In the genomic region with DNA sequence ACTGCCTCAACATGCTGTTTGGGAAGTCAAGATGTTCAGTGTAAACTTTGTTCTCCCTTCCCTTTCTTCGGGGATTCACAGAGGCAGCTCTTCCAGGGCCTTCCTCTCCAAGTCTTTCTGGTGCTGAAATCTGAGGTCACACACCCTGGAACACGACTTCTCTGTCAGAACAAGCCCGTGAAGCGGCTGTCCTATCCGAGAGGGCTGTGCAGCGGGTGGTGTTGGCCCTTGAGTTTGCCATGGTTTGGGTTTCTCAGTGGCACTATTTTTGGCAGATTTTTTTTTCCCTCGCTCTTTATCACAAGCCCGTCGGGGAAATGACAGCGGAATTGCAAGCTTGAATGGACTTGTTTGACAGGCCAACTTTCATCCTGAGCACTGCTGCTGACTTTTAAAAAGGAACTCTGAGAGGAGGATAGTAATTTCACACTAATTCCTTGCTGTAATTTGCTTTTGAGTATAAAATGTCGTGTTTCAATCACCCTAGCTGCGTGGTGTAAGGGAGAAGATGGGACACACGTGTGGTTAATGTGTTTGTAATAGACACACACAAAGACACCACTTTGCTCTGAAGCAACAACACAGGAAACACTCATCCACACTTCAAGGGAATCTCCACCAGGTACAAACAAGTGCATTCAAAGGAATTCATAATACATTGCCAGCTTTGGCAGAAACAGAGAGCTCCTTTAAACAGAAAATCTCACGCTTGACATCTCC, we compare ENCODE assay signal across 10 cellular contexts.
A peak's percentile ranks its signal among the peaks of the same experiment; 100 is the strongest.
DNase-seq lines count a peak whose midpoint lies in the region; ATAC-seq, FAIRE-seq and TF ChIP-seq lines count a peak whose summit lies in the region.
"Had no signal": no experiment of that assay in that cellular context is flagged by ENCODE, and none has a peak within 500 bp of the region (broad histone marks: within the 10 kb centered on the region; RNA-seq: fewer than 3 reads in every experiment).

No MANE protein-coding gene starts in this region.

- H3K4me3 ChIP-seq in A549 (no peak overlapping the region), body of pancreas (no peak overlapping the region)

- H3K36me3 ChIP-seq in body of pancreas (replicated peaks in 1 of 2; ENCODE audit: insufficient read depth in 1 of 2, low read depth in 2 of 2), result no peaks in the 10 kb centered on the region

- ATAC-seq in A549 (no peak), body of pancreas (no peak), GM19452 (IDR thresholded peaks at IDR 0.05; ENCODE audit: unreplicated experiment) (no peak)
- ATAC-seq: T-helper 17 cell had no signal

- no peak overlapping the region for H3K4me2 ChIP-seq in A549

- TF ChIP-seq POLR2A in A549 (IDR thresholded peaks at IDR 0.05; ENCODE audit: low read length) (no peak), body of pancreas (IDR thresholded peaks at IDR 0.05) (no peak)

- H3K4me1 ChIP-seq in A549 (peaks cover 34% of the 10 kb centered on the region), body of pancreas (peaks cover 75% of the 10 kb centered on the region)

- no peak for TF ChIP-seq EP300 in A549 (IDR thresholded peaks at IDR 0.05)

- FAIRE-seq in A549 (lab: Jason Lieb, UNC), result no peak

- H3K27me3 ChIP-seq in body of pancreas, result no peaks in the 10 kb centered on the region

- TF ChIP-seq RAD21 in A549 (conservative IDR thresholded peaks at IDR 0.05 in 1 of 2, IDR thresholded peaks at IDR 0.05 in 1 of 2), result no peak

- H3K9me3 ChIP-seq in A549, result no peaks in the 10 kb centered on the region
- H3K9me3 ChIP-seq in body of pancreas, result no peaks in the 10 kb centered on the region

- CTCF ChIA-PET in A549 (lab: Yijun Ruan, JAX), result interaction anchor here (0.7 to 1.5 kb wide), 3 partner anchors 9 to 40 kb away, joined by 3 to 4 read pairs (median 3); no protein-coding TSS in a partner anchor

- 85% methylated on average over 14 of the region's 14 CpGs for WGBS in A549 (ENCODE audit: missing lambda C conversion rate)
- 40 to 50% methylated on average over 14 of the region's 14 CpGs for WGBS in body of pancreas, 2 donors

- POLR2A ChIA-PET in A549 (lab: Yijun Ruan, JAX), result no interaction called here

- TF ChIP-seq CTCF in A549 (IDR thresholded peaks at IDR 0.05) (no peak), body of pancreas (IDR thresholded peaks at IDR 0.05) (no peak)

- intact Hi-C loops in body of pancreas (cut with DNase I), result no loop called here

- H3K27ac ChIP-seq in A549 (peak overlapping the region; percentile 6 to 60; a peak in 3 of 6 replicates), body of pancreas (peak overlapping the region in 3 of 4 donors; percentile 19 to 99 (median 99))

- no peak for DNase-seq in A549 (ENCODE audit: low read depth in 1 of 2, low spot score in 1 of 2)
- DNase-seq in body of pancreas, result peak in 2 of 4 donors; percentile 33 to 46
- DNase-seq in islet precursor cell, result peak; percentile 54
- DNase-seq in retina, result peak; percentile 39
- no peak for DNase-seq in globus pallidus (ENCODE audit: low spot score)
- DNase-seq in germinal center (ENCODE audit: low spot score), result no peak
- DNase-seq in NCI-H1694 treated with DMSO at 0.1 percent for 48 hours (lab: John Stamatoyannopoulos, UW), result no peak
- DNase-seq: NCI-H146, T-helper 17 cell had no signal

TF ChIP-seq in A549, 52 proteins besides CTCF, POLR2A, EP300 and RAD21:
- TF ChIP-seq, protein P1, sequence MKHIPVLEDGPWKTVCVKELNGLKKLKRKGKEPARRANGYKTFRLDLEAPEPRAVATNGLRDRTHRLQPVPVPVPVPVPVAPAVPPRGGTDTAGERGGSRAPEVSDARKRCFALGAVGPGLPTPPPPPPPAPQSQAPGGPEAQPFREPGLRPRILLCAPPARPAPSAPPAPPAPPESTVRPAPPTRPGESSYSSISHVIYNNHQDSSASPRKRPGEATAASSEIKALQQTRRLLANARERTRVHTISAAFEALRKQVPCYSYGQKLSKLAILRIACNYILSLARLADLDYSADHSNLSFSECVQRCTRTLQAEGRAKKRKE (CRISPR knock-in tag; IDR thresholded peaks at IDR 0.05; ENCODE audit: low read depth), result no peak

Comparison
In these comparisons a context has a peak if more than half of its experiments do, and no peak if none do; other contexts are left out.
1. DNase-seq: peak in islet precursor cell (single experiment) and retina (single experiment); none in A549 (0 of 2), globus pallidus (single experiment), germinal center (single experiment) and NCI-H1694 treated with DMSO at 0.1 percent for 48 hours (single experiment).